In the genomic region with DNA sequence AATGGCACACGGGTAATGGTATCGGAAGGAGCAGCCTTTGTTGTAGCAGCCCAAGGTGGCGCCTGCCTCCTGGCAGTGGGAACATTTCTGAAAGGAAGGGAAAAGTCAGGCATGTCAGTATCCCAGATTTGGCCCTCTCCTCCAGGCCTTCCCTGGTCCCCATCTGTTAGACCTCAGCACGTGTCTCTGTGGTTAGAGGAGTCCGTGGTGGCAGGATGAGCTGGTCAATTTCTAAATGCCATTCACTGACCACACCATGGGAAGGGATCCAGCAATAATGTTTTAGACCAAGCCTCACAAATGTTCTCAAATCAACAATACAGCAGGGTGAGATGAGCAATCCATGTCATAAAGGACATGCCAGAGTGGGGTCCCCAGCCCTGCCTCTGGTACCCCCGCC, we compare ENCODE assay signal across 12 cellular contexts. TPM values are rescaled to one million over a fixed set of nuclear protein-coding genes. Genes with fewer than 3 reads are reported as not detected.
DNase-seq lines count a peak whose midpoint lies in the region; ATAC-seq, FAIRE-seq and TF ChIP-seq lines count a peak whose summit lies in the region.
"Had no signal": no experiment of that assay in that cellular context is flagged by ENCODE, and none has a peak within 500 bp of the region (broad histone marks: within the 10 kb centered on the region; RNA-seq: fewer than 3 reads in every experiment).

No MANE protein-coding gene starts in this region.

- peak; percentile 78 for FAIRE-seq in GM12892 (lab: Jason Lieb, UNC)
- FAIRE-seq: D721Med had no signal

- H3K27me3 ChIP-seq in ACC112 (ENCODE audit: insufficient read depth, low read length), result no peaks in the 10 kb centered on the region
- H3K27me3 ChIP-seq: adrenal gland had no signal

- peak overlapping the region; percentile 23; the same call in 1 of the 2 replicates for H3K27ac ChIP-seq in ACC112 (ENCODE audit: low read depth, low read length)

- DNase-seq in GM12892 (ENCODE audit: insufficient read length) (no peak), fibroblast of villous mesenchyme (ENCODE audit: low read depth) (peak; percentile 68), NCI-H128 (lab: John Stamatoyannopoulos, UW; ENCODE audit: unreplicated experiment) (no peak), left ventricle myocardium superior (no peak), anterior cingulate cortex (lab: John Stamatoyannopoulos, UW) (no peak)
- no peak for DNase-seq in activated T-helper 2 cell treated with anti-CD3 and anti-CD28 coated beads, Interferon-gamma antibody, Interleukin-2, Interleukin-4, amounts not matched to agents 10 μg/mL and 5 μg/mL and 100 μg/mL, durations not matched to agents 14 hours and 24 hours and 36 hours (ENCODE audit: low spot score)
- DNase-seq: adrenal gland, NCI-H524 treated with DMSO at 0.1 percent for 48 hours, nucleus accumbens had no signal

- H3K27ac Mint-ChIP-seq in activated T-helper 2 cell treated with anti-CD3 and anti-CD28 coated beads, Interferon-gamma antibody, Interleukin-2, Interleukin-4, amounts not matched to agents 10 μg/mL and 5 μg/mL and 100 μg/mL, durations not matched to agents 14 hours and 24 hours and 36 hours, result peak overlapping the region; percentile 30

- no peak for TF ChIP-seq POLR2A in GM12892 (IDR thresholded peaks at IDR 0.05; ENCODE audit: low read depth, low read length)

- H3K4me3 ChIP-seq in ACC112 (ENCODE audit: low read depth, low read length), result no peak overlapping the region
- H3K4me3 ChIP-seq in fibroblast of villous mesenchyme (ENCODE audit: low read depth, low read length), result no peak overlapping the region
- H3K4me3 ChIP-seq: adrenal gland had no signal

- H3K9me3 Mint-ChIP-seq in activated T-helper 2 cell treated with anti-CD3 and anti-CD28 coated beads, Interferon-gamma antibody, Interleukin-2, Interleukin-4, amounts not matched to agents 10 μg/mL and 5 μg/mL and 100 μg/mL, durations not matched to agents 14 hours and 24 hours and 36 hours, result no peaks in the 10 kb centered on the region

- no peaks in the 10 kb centered on the region for H3K36me3 ChIP-seq in ACC112 (ENCODE audit: insufficient read depth, low read length)
- H3K36me3 ChIP-seq: adrenal gland had no signal

- H3K4me1 Mint-ChIP-seq in activated T-helper 2 cell treated with anti-CD3 and anti-CD28 coated beads, Interferon-gamma antibody, Interleukin-2, Interleukin-4, amounts not matched to agents 10 μg/mL and 5 μg/mL and 100 μg/mL, durations not matched to agents 14 hours and 24 hours and 36 hours (ENCODE audit: low read depth), result peaks cover 61% of the 10 kb centered on the region

- TF ChIP-seq CTCF in fibroblast of villous mesenchyme (IDR thresholded peaks at IDR 0.05; ENCODE audit: insufficient read depth, low read depth, low read length), result no peak

- intact Hi-C loops in activated T-helper 2 cell treated with anti-CD3 and anti-CD28 coated beads, Interferon-gamma antibody, Interleukin-2, Interleukin-4, amounts not matched to agents 10 μg/mL and 5 μg/mL and 100 μg/mL, durations not matched to agents 14 hours and 24 hours and 36 hours (cut with micrococcal nuclease), result no loop called here
- intact Hi-C loops in left ventricle myocardium superior (cut with micrococcal nuclease), result no loop called here

- H3K4me1 ChIP-seq in ACC112 (ENCODE audit: control insufficient read depth, insufficient read depth, low read length, unreplicated experiment), result peaks cover 11% of the 10 kb centered on the region

- ATAC-seq in left ventricle myocardium superior (no peak), HG03457 (IDR thresholded peaks at IDR 0.05; ENCODE audit: unreplicated experiment) (no peak)

- peaks cover 38% of the 10 kb centered on the region for H3K36me3 Mint-ChIP-seq in activated T-helper 2 cell treated with anti-CD3 and anti-CD28 coated beads, Interferon-gamma antibody, Interleukin-2, Interleukin-4, amounts not matched to agents 10 μg/mL and 5 μg/mL and 100 μg/mL, durations not matched to agents 14 hours and 24 hours and 36 hours (ENCODE audit: low read depth)

- no peak overlapping the region for H3K4me3 Mint-ChIP-seq in activated T-helper 2 cell treated with anti-CD3 and anti-CD28 coated beads, Interferon-gamma antibody, Interleukin-2, Interleukin-4, amounts not matched to agents 10 μg/mL and 5 μg/mL and 100 μg/mL, durations not matched to agents 14 hours and 24 hours and 36 hours (ENCODE audit: low read depth)

- no peaks in the 10 kb centered on the region for H3K27me3 Mint-ChIP-seq in activated T-helper 2 cell treated with anti-CD3 and anti-CD28 coated beads, Interferon-gamma antibody, Interleukin-2, Interleukin-4, amounts not matched to agents 10 μg/mL and 5 μg/mL and 100 μg/mL, durations not matched to agents 14 hours and 24 hours and 36 hours (ENCODE audit: low read depth)

- no peaks in the 10 kb centered on the region for H3K79me2 ChIP-seq in ACC112 (ENCODE audit: control insufficient read depth, insufficient read depth, low read length, unreplicated experiment)

- H2AFZ ChIP-seq in ACC112 (ENCODE audit: low read length, unreplicated experiment), result no peak overlapping the region

RNA-seq across cellular contexts. Expression of a gene that starts 49.0 kb away (rescaled TPM):
- polyA plus RNA-seq in GM12892 (2012; ENCODE audit: missing spikeins), result 1.4 TPM
- total RNA-seq in activated T-helper 2 cell treated with anti-CD3 and anti-CD28 coated beads, Interferon-gamma antibody, Interleukin-2, Interleukin-4, amounts not matched to agents 10 μg/mL and 5 μg/mL and 100 μg/mL, durations not matched to agents 14 hours and 24 hours and 36 hours, result 3.5 and 3.6 TPM in 2 replicates
- total RNA-seq in fibroblast of villous mesenchyme (under 0.01 and 0.32 TPM in 2 replicates), left ventricle myocardium superior (not detected)
